Comparison of ENCODE assay signal across 12 cellular contexts in the genomic region with DNA sequence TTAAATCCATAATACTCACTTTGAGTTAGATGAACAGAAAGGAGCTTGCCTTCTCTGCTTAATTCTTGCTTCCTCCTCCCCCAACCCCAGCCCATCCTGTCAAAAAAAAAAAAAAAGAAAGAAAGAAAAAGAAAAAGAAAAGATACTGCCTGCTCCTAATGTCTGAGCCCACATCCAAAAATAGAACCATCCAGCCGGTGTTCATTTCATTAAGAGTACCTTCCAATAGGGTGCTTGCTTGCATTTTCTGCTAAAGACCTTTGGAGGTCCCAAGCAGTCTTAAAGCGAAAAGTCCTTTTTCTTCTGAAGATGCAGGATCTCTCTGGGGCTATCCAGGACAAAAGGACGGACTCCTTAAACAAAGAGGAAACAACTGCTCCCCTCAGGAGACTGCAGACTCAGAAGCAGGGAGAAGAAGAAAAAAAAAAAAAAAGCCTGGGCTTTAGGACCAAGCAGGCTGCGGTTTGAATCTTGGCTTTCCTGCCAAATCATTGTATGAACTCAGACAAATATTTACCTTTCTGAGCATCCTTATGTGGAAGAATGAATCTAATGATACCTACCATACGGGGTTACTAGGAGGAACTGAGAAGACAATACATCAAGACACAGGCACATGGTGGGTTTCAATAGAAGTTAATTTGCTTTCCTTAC.
DNase-seq lines count a peak whose midpoint lies in the region; ATAC-seq and TF ChIP-seq lines count a peak whose summit lies in the region.
"Had no signal": no experiment of that assay in that cellular context is flagged by ENCODE, and none has a peak within 500 bp of the region (broad histone marks: within the 10 kb centered on the region; RNA-seq: fewer than 3 reads in every experiment).

No MANE protein-coding gene starts in this region.

- 7 to 26% methylated on average over 3 to 5 of the region's 5 CpGs for WGBS in gastroesophageal sphincter (ENCODE audit: low coverage in 1 of 2), 2 donors

- no peak overlapping the region for H3K9ac ChIP-seq in skeletal muscle satellite cell (ENCODE audit: low read depth, low read length)

- H3K4me1 ChIP-seq in HEK293 (ENCODE audit: control insufficient read depth, insufficient read depth, low read length) (peaks cover 8% of the 10 kb centered on the region), gastroesophageal sphincter (peaks cover 11 to 70% (median 26%) of the 10 kb centered on the region in 3 donors), skeletal muscle satellite cell (ENCODE audit: control insufficient read depth, insufficient read depth, low read length) (peaks cover 35% of the 10 kb centered on the region)

- H3K27ac ChIP-seq in HEK293 (ENCODE audit: extremely low read depth, low read depth, low read length) (no peak overlapping the region), gastroesophageal sphincter (peak overlapping the region; percentile 25 to 67 (median 42))
- H3K27ac ChIP-seq: lower lobe of right lung had no signal

- CTCF ChIA-PET in HEK293 (lab: Yijun Ruan, JAX): no interaction called here

- no peaks in the 10 kb centered on the region for H3K9me3 ChIP-seq in HEK293 (ENCODE audit: control insufficient read depth, insufficient read depth, low read depth, low read length)
- H3K9me3 ChIP-seq in gastroesophageal sphincter: no peaks in the 10 kb centered on the region
- H3K9me3 ChIP-seq in skeletal muscle satellite cell (replicated peaks; ENCODE audit: low read length): no peaks in the 10 kb centered on the region
- H3K9me3 ChIP-seq: lower lobe of right lung had no signal

- TF ChIP-seq EP300 in gastroesophageal sphincter (IDR thresholded peaks at IDR 0.05): no peak

- TF ChIP-seq POLR2A in gastroesophageal sphincter (IDR thresholded peaks at IDR 0.05): no peak

- TF ChIP-seq CTCF in HEK293 (tag by site-specific recombination; IDR thresholded peaks at IDR 0.05) (no peak), gastroesophageal sphincter (IDR thresholded peaks at IDR 0.05) (no peak)

- POLR2A ChIA-PET in HEK293 (lab: Yijun Ruan, JAX): no interaction called here

- no peaks in the 10 kb centered on the region for H3K27me3 ChIP-seq in gastroesophageal sphincter
- H3K27me3 ChIP-seq in skeletal muscle satellite cell (ENCODE audit: control insufficient read depth, insufficient read depth, low read length): no peaks in the 10 kb centered on the region

- no peak for ATAC-seq in gastroesophageal sphincter
- no peak for ATAC-seq in GM18858 (IDR thresholded peaks at IDR 0.05; ENCODE audit: unreplicated experiment)
- ATAC-seq in HG02973 (IDR thresholded peaks at IDR 0.05; ENCODE audit: unreplicated experiment): no peak
- ATAC-seq in GM21447 (IDR thresholded peaks at IDR 0.05; ENCODE audit: unreplicated experiment): no peak
- ATAC-seq: lower lobe of right lung had no signal

- H3K36me3 ChIP-seq in HEK293 (ENCODE audit: control insufficient read depth in 2 of 2, insufficient read depth in 1 of 2, low read length in 2 of 2) (no peaks in the 10 kb centered on the region), gastroesophageal sphincter (no peaks in the 10 kb centered on the region), skeletal muscle satellite cell (ENCODE audit: insufficient read depth, low read length) (no peaks in the 10 kb centered on the region)
- H3K36me3 ChIP-seq: lower lobe of right lung had no signal

- DNase-seq in NCI-H748 (lab: John Stamatoyannopoulos, UW; ENCODE audit: unreplicated experiment): peak; percentile 80
- DNase-seq: activated CD4-positive, alpha-beta T cell treated with anti-CD3 and anti-CD28 coated beads, Interleukin-2, amount 50 U/mL, for 4 hours; activated naive CD4-positive, alpha-beta T cell; cortex of kidney; lower lobe of right lung; stimulated activated CD4-positive, alpha-beta T cell treated with anti-CD3 and anti-CD28 coated beads, Interleukin-2, amount 100 ng/mL, for 48 hours had no signal

- peak overlapping the region; percentile 9 for H3K4me2 ChIP-seq in skeletal muscle satellite cell (ENCODE audit: low read length)

- H3K4me3 ChIP-seq in HEK293 (ENCODE audit: low read depth, low read length): no peak overlapping the region
- H3K4me3 ChIP-seq in gastroesophageal sphincter: no peak overlapping the region
- no peak overlapping the region for H3K4me3 ChIP-seq in skeletal muscle satellite cell (ENCODE audit: low read length)
- H3K4me3 ChIP-seq: lower lobe of right lung had no signal

TF ChIP-seq in HEK293, 187 proteins besides CTCF, POLR2A, EP300 and RAD21:
- TF ChIP-seq, protein P1, sequence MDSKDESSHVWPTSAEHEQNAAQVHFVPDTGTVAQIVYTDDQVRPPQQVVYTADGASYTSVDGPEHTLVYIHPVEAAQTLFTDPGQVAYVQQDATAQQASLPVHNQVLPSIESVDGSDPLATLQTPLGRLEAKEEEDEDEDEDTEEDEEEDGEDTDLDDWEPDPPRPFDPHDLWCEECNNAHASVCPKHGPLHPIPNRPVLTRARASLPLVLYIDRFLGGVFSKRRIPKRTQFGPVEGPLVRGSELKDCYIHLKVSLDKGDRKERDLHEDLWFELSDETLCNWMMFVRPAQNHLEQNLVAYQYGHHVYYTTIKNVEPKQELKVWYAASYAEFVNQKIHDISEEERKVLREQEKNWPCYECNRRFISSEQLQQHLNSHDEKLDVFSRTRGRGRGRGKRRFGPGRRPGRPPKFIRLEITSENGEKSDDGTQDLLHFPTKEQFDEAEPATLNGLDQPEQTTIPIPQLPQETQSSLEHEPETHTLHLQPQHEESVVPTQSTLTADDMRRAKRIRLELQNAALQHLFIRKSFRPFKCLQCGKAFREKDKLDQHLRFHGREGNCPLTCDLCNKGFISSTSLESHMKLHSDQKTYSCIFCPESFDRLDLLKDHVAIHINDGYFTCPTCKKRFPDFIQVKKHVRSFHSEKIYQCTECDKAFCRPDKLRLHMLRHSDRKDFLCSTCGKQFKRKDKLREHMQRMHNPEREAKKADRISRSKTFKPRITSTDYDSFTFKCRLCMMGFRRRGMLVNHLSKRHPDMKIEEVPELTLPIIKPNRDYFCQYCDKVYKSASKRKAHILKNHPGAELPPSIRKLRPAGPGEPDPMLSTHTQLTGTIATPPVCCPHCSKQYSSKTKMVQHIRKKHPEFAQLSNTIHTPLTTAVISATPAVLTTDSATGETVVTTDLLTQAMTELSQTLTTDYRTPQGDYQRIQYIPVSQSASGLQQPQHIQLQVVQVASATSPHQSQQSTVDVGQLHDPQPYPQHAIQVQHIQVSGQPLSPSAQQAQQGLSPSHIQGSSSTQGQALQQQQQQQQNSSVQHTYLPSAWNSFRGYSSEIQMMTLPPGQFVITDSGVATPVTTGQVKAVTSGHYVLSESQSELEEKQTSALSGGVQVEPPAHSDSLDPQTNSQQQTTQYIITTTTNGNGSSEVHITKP (tag by site-specific recombination; IDR thresholded peaks at IDR 0.05): peak; percentile 81
- no peak for TF ChIP-seq ZNF623 (tag by site-specific recombination; IDR thresholded peaks at IDR 0.05)
